ENCODE assay signal across 32 cellular contexts in the genomic region with DNA sequence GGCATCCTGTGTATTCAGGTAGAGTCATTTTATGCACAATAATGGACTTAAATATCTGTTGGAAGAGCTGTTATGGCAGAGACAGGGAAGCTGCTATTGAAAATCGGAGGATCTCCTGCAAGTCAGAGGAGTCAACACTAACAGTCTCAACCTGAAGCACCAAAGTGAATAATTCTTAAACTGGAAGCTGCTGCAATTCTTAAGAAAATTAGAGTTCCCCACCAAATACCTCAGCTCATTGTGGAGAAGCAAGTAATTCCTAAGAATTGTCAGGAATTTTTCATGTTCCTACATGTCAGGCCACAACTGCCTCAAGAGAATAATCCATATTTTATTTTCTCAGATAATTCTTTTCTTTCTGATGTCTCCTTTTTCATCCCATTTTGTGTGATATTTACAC.
"Had no signal": no experiment of that assay in that cellular context is flagged by ENCODE, and none has a peak within 500 bp of the region (broad histone marks: within the 10 kb centered on the region; RNA-seq: fewer than 3 reads in every experiment).

No MANE protein-coding gene starts in this region.

- H3K4me3 ChIP-seq: Peyer's patch had no signal

- H3K4me1 Mint-ChIP-seq: activated CD4-positive, alpha-beta T cell treated with anti-CD3 and anti-CD28 coated beads for 36 hours; activated CD4-positive, alpha-beta T cell treated with anti-CD3 and anti-CD28 coated beads, Interleukin-2, amount 10 ng/mL, durations not matched to agents 7 days and 5 days; activated naive CD4-positive, alpha-beta T cell treated with anti-CD3 and anti-CD28 coated beads, Interleukin-2, amount 10 ng/mL, durations not matched to agents 7 days and 5 days; activated naive CD8-positive, alpha-beta T cell treated with anti-CD3 and anti-CD28 coated beads, Interleukin-2, amount 50 U/mL, for 24 hours; WTC11 had no signal

- H3K27me3 ChIP-seq: Peyer's patch had no signal

- DNase-seq: activated CD4-positive, alpha-beta T cell treated with anti-CD3 and anti-CD28 coated beads for 36 hours; activated CD4-positive, alpha-beta T cell treated with anti-CD3 and anti-CD28 coated beads, Interleukin-2, amount 10 ng/mL, durations not matched to agents 7 days and 5 days; activated CD4-positive, alpha-beta T cell treated with anti-CD3 and anti-CD28 coated beads, Interleukin-2, amount 50 U/mL, for 48 hours; activated CD8-positive, alpha-beta T cell treated with anti-CD3 and anti-CD28 coated beads, Interleukin-2, amount 10 ng/mL, durations not matched to agents 7 days and 5 days; activated effector memory CD4-positive, alpha-beta T cell treated with Interleukin-2 at 50 U/mL for 16 hours; activated naive CD4-positive, alpha-beta T cell treated with anti-CD3 and anti-CD28 coated beads, Interleukin-2, amount 10 ng/mL, durations not matched to agents 7 days and 5 days; activated naive CD8-positive, alpha-beta T cell treated with anti-CD3 and anti-CD28 coated beads, Interleukin-2, amount 50 U/mL, for 24 hours; activated T-cell treated with anti-CD3 and anti-CD28 coated beads, Interleukin-2, amount 50 U/mL, for 24 hours; anterior cingulate cortex; caudate nucleus; cerebellar nuclear complex; Karpas-422; KBM-7; NCI-H1048; NCI-H1105 treated with DMSO at 0.1 percent for 48 hours; NCI-H1436; NCI-H1694; NCI-H1930; NCI-H2081 treated with DMSO at 0.1 percent for 48 hours; NCI-H345; NCI-H526; NCI-H748 treated with DMSO at 0.1 percent for 48 hours; Peyer's patch; Right ventricle myocardium superior; RPMI8226; SW 1271; T-helper 1 cell; T-helper 2 cell had no signal

- H3K27me3 Mint-ChIP-seq: activated CD4-positive, alpha-beta T cell treated with anti-CD3 and anti-CD28 coated beads for 36 hours; activated CD4-positive, alpha-beta T cell treated with anti-CD3 and anti-CD28 coated beads, Interleukin-2, amount 10 ng/mL, durations not matched to agents 7 days and 5 days; activated naive CD4-positive, alpha-beta T cell treated with anti-CD3 and anti-CD28 coated beads, Interleukin-2, amount 10 ng/mL, durations not matched to agents 7 days and 5 days; activated naive CD8-positive, alpha-beta T cell; activated naive CD8-positive, alpha-beta T cell treated with anti-CD3 and anti-CD28 coated beads, Interleukin-2, amount 50 U/mL, for 24 hours; activated T-cell treated with anti-CD3 and anti-CD28 coated beads, Interleukin-2, amount 50 U/mL, for 24 hours had no signal

- H3K4me1 ChIP-seq: Peyer's patch had no signal

- FAIRE-seq: TTC549 had no signal

- H3K36me3 Mint-ChIP-seq: activated naive CD4-positive, alpha-beta T cell treated with anti-CD3 and anti-CD28 coated beads, Interleukin-2, amount 10 ng/mL, durations not matched to agents 7 days and 5 days; activated naive CD8-positive, alpha-beta T cell had no signal

- H3K4me3 Mint-ChIP-seq: activated CD4-positive, alpha-beta T cell treated with anti-CD3 and anti-CD28 coated beads for 36 hours; activated CD4-positive, alpha-beta T cell treated with anti-CD3 and anti-CD28 coated beads, Interleukin-2, amount 10 ng/mL, durations not matched to agents 7 days and 5 days; activated CD8-positive, alpha-beta T cell treated with anti-CD3 and anti-CD28 coated beads, Interleukin-2, amount 10 ng/mL, durations not matched to agents 7 days and 5 days; activated naive CD4-positive, alpha-beta T cell treated with anti-CD3 and anti-CD28 coated beads, Interleukin-2, amount 10 ng/mL, durations not matched to agents 7 days and 5 days; activated naive CD8-positive, alpha-beta T cell; activated naive CD8-positive, alpha-beta T cell treated with anti-CD3 and anti-CD28 coated beads, Interleukin-2, amount 50 U/mL, for 24 hours; activated T-cell treated with anti-CD3 and anti-CD28 coated beads, Interleukin-2, amount 50 U/mL, for 24 hours; activated T-helper 1 cell treated with anti-CD3 and anti-CD28 coated beads, Interleukin-12 subunit alpha, Interleukin-12 subunit beta, Interleukin-2, Interleukin-4 antibody, amounts not matched to agents 30 ng/mL and 10 ng/mL and 1 ng/mL, durations not matched to agents 14 hours and 24 hours and 36 hours; WTC11 had no signal

- H3K36me3 ChIP-seq: Peyer's patch had no signal

- H3K27ac Mint-ChIP-seq: activated CD4-positive, alpha-beta T cell treated with anti-CD3 and anti-CD28 coated beads for 36 hours; activated CD4-positive, alpha-beta T cell treated with anti-CD3 and anti-CD28 coated beads, Interleukin-2, amount 10 ng/mL, durations not matched to agents 7 days and 5 days; activated CD8-positive, alpha-beta T cell treated with anti-CD3 and anti-CD28 coated beads, Interleukin-2, amount 10 ng/mL, durations not matched to agents 7 days and 5 days; activated naive CD4-positive, alpha-beta T cell treated with anti-CD3 and anti-CD28 coated beads, Interleukin-2, amount 10 ng/mL, durations not matched to agents 7 days and 5 days; activated naive CD8-positive, alpha-beta T cell; activated naive CD8-positive, alpha-beta T cell treated with anti-CD3 and anti-CD28 coated beads, Interleukin-2, amount 50 U/mL, for 24 hours; activated T-cell treated with anti-CD3 and anti-CD28 coated beads, Interleukin-2, amount 50 U/mL, for 24 hours; activated T-helper 1 cell treated with anti-CD3 and anti-CD28 coated beads, Interleukin-12 subunit alpha, Interleukin-12 subunit beta, Interleukin-2, Interleukin-4 antibody, amounts not matched to agents 30 ng/mL and 10 ng/mL and 1 ng/mL, durations not matched to agents 14 hours and 24 hours and 36 hours; WTC11 had no signal

- H3K27ac ChIP-seq: Peyer's patch had no signal
